Comparison of ENCODE assay signal across 15 cellular contexts in the genomic region with DNA sequence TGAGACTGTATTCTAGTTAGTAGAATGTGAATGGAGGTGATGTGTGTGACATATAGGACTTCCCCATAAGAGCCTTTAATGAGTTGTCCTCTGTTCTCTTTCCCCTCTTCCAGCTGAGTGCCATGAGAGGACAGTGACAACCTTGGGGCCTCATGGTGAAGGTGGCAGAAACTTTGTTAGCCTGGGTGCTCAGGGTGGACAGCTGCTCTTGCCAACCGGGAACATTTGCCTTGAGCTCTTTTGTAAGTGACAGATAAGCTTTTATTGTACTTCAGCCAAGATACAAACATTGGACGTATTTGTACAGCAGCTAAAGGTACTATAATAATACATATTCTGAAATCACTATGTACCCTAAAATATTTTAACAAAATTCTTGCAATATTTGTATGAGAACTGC. TPM values are rescaled to one million over a fixed set of nuclear protein-coding genes. Genes with fewer than 3 reads are reported as not detected.
DNase-seq lines count a peak whose midpoint lies in the region; ATAC-seq and TF ChIP-seq lines count a peak whose summit lies in the region.
"Had no signal": no experiment of that assay in that cellular context is flagged by ENCODE, and none has a peak within 500 bp of the region (broad histone marks: within the 10 kb centered on the region; RNA-seq: fewer than 3 reads in every experiment).

No MANE protein-coding gene starts in this region.

- intact Hi-C loops in activated CD4-positive, alpha-beta T cell treated with anti-CD3 and anti-CD28 coated beads for 36 hours (cut with DNase I, micrococcal nuclease) = loop anchor here (5.0 to 10.0 kb wide), 2 partner anchors 244 to 501 kb away; no protein-coding TSS in a partner anchor
- intact Hi-C loops in activated CD4-positive, alpha-beta T cell treated with anti-CD3 and anti-CD28 coated beads, Interleukin-2, amount 10 ng/mL, durations not matched to agents 24 days and 14 days (cut with micrococcal nuclease) = loop anchor here (10.0 kb wide), 1 partner anchor 161 kb away; no protein-coding TSS in a partner anchor
- intact Hi-C loops in mucosa of descending colon (cut with DNase I, micrococcal nuclease) = loop anchor here in 1 of 2 donors (10.0 kb wide), 1 partner anchor 261 kb away; no protein-coding TSS in a partner anchor
- intact Hi-C loops in upper lobe of right lung (cut with DNase I) = no loop called here

- CTCF ChIA-PET in activated CD4-positive, alpha-beta T cell treated with anti-CD3 and anti-CD28 coated beads for 36 hours (lab: Charles Lee) = interaction anchor here (1.1 to 1.8 kb wide), 3 partner anchors 13 to 261 kb away, joined by 3 to 17 read pairs (median 6); no protein-coding TSS in a partner anchor

- peak overlapping the region; percentile 8 for H2AFZ ChIP-seq in fibroblast of lung (ENCODE audit: low read length)

- no peak for ATAC-seq in activated CD4-positive, alpha-beta T cell treated with anti-CD3 and anti-CD28 coated beads for 36 hours
- peak; percentile 22 for ATAC-seq in mucosa of descending colon
- no peak for ATAC-seq in upper lobe of right lung
- ATAC-seq in activated naive CD4-positive, alpha-beta T cell treated with anti-CD3 and anti-CD28 coated beads, Interleukin-2, amount 50 U/mL, for 72 hours = no peak
- ATAC-seq: naive thymus-derived CD4-positive, alpha-beta T cell had no signal

- no peak overlapping the region for H3K4me3 Mint-ChIP-seq in activated CD4-positive, alpha-beta T cell treated with anti-CD3 and anti-CD28 coated beads for 36 hours
- H3K4me3 Mint-ChIP-seq in activated CD4-positive, alpha-beta T cell treated with anti-CD3 and anti-CD28 coated beads, Interleukin-2, amount 10 ng/mL, durations not matched to agents 24 days and 14 days = no peak overlapping the region
- H3K4me3 Mint-ChIP-seq: activated B cell treated with CpG ODN at 0.5 μM for 24 hours; activated naive CD8-positive, alpha-beta T cell treated with anti-CD3 and anti-CD28 coated beads, Interleukin-2, amount 10 ng/mL, durations not matched to agents 7 days and 5 days; naive thymus-derived CD4-positive, alpha-beta T cell had no signal

- H3K9ac ChIP-seq in fibroblast of lung (ENCODE audit: insufficient read depth, low read length) = no peak overlapping the region

- H3K36me3 Mint-ChIP-seq in activated CD4-positive, alpha-beta T cell treated with anti-CD3 and anti-CD28 coated beads for 36 hours (ENCODE audit: low read depth) = peaks cover 5% of the 10 kb centered on the region
- peaks cover 3% of the 10 kb centered on the region for H3K36me3 Mint-ChIP-seq in activated CD4-positive, alpha-beta T cell treated with anti-CD3 and anti-CD28 coated beads, Interleukin-2, amount 10 ng/mL, durations not matched to agents 24 days and 14 days (ENCODE audit: low read depth)
- peaks cover 6 to 8% of the 10 kb centered on the region in 2 donors for H3K36me3 Mint-ChIP-seq in activated naive CD4-positive, alpha-beta T cell treated with anti-CD3 and anti-CD28 coated beads, Interleukin-2, amount 50 U/mL, for 72 hours

- H3K27me3 Mint-ChIP-seq in activated CD4-positive, alpha-beta T cell treated with anti-CD3 and anti-CD28 coated beads for 36 hours = no peaks in the 10 kb centered on the region
- peaks cover 13% of the 10 kb centered on the region for H3K27me3 Mint-ChIP-seq in activated CD4-positive, alpha-beta T cell treated with anti-CD3 and anti-CD28 coated beads, Interleukin-2, amount 10 ng/mL, durations not matched to agents 24 days and 14 days
- H3K27me3 Mint-ChIP-seq: activated B cell treated with CpG ODN at 0.5 μM for 24 hours; activated naive CD8-positive, alpha-beta T cell treated with anti-CD3 and anti-CD28 coated beads, Interleukin-2, amount 10 ng/mL, durations not matched to agents 7 days and 5 days had no signal

- H3K4me1 Mint-ChIP-seq in activated CD4-positive, alpha-beta T cell treated with anti-CD3 and anti-CD28 coated beads for 36 hours = peaks cover 57% of the 10 kb centered on the region
- H3K4me1 Mint-ChIP-seq in activated CD4-positive, alpha-beta T cell treated with anti-CD3 and anti-CD28 coated beads, Interleukin-2, amount 10 ng/mL, durations not matched to agents 24 days and 14 days = peaks cover 37% of the 10 kb centered on the region

- H3K9me3 ChIP-seq in fibroblast of lung (ENCODE audit: control insufficient read depth, insufficient read depth, low read depth, low read length) = no peaks in the 10 kb centered on the region
- no peaks in the 10 kb centered on the region for H3K9me3 ChIP-seq in mucosa of descending colon
- H3K9me3 ChIP-seq in upper lobe of right lung = no peaks in the 10 kb centered on the region
- H3K9me3 ChIP-seq: colonic mucosa had no signal

- H4K20me1 ChIP-seq in fibroblast of lung (ENCODE audit: control insufficient read depth, extremely low read depth, insufficient read depth, low read length) = no peaks in the 10 kb centered on the region

- H3K4me3 ChIP-seq in fibroblast of lung (replicated peaks in 1 of 4; ENCODE audit: control extremely low read depth in 1 of 4, insufficient read depth in 1 of 4, low read depth in 3 of 4, low read length in 4 of 4) (no peak overlapping the region), mucosa of descending colon (no peak overlapping the region), upper lobe of right lung (no peak overlapping the region)
- H3K4me3 ChIP-seq: colonic mucosa had no signal

- H3K36me3 ChIP-seq in fibroblast of lung (ENCODE audit: control insufficient read depth, insufficient read depth, low read length) = no peaks in the 10 kb centered on the region
- H3K36me3 ChIP-seq in mucosa of descending colon (ENCODE audit: low read depth) = no peaks in the 10 kb centered on the region
- H3K36me3 ChIP-seq in upper lobe of right lung = no peaks in the 10 kb centered on the region
- H3K36me3 ChIP-seq: colonic mucosa had no signal

- no peaks in the 10 kb centered on the region for H3K79me2 ChIP-seq in fibroblast of lung (ENCODE audit: control insufficient read depth, insufficient read depth, low read length)

- DNase-seq in activated CD4-positive, alpha-beta T cell treated with anti-CD3 and anti-CD28 coated beads for 36 hours = no peak
- no peak for DNase-seq in activated CD4-positive, alpha-beta T cell treated with anti-CD3 and anti-CD28 coated beads, Interleukin-2, amount 10 ng/mL, durations not matched to agents 24 days and 14 days
- DNase-seq in fibroblast of lung (ENCODE audit: low read depth in 2 of 2) (no peak), mucosa of descending colon (no peak), upper lobe of right lung (no peak), GM13977 (ENCODE audit: low spot score) (no peak), NCI-H1105 treated with DMSO at 0.1 percent for 48 hours (lab: John Stamatoyannopoulos, UW) (no peak)
- DNase-seq in activated naive CD4-positive, alpha-beta T cell treated with anti-CD3 and anti-CD28 coated beads, Interleukin-2, amount 50 U/mL, for 72 hours (ENCODE audit: low spot score in 2 of 2) = no peak
- DNase-seq: activated B cell treated with CpG ODN at 0.5 μM for 24 hours; activated CD8-positive, alpha-beta memory T cell treated with anti-CD3 and anti-CD28 coated beads, Interleukin-2, amount 50 U/mL, for 4 hours; activated naive CD8-positive, alpha-beta T cell treated with anti-CD3 and anti-CD28 coated beads, Interleukin-2, amount 10 ng/mL, durations not matched to agents 7 days and 5 days; colonic mucosa; naive thymus-derived CD4-positive, alpha-beta T cell; NCI-H1092 treated with DMSO at 0.1 percent for 48 hours; stimulated activated naive CD4-positive, alpha-beta T cell had no signal

- POLR2A ChIA-PET in activated CD4-positive, alpha-beta T cell treated with anti-CD3 and anti-CD28 coated beads for 36 hours (lab: Charles Lee) = no interaction called here

- H3K4me1 ChIP-seq in fibroblast of lung (ENCODE audit: control insufficient read depth, extremely low read depth, insufficient read depth, low read length) (peaks cover 5% of the 10 kb centered on the region), mucosa of descending colon (ENCODE audit: low read depth) (peaks cover 14% of the 10 kb centered on the region), upper lobe of right lung (peaks cover 13% of the 10 kb centered on the region)
- H3K4me1 ChIP-seq: colonic mucosa had no signal

- H3K27ac ChIP-seq in fibroblast of lung (ENCODE audit: insufficient read depth, low read length) = peak overlapping the region; percentile 50
- peak overlapping the region; percentile 53 for H3K27ac ChIP-seq in upper lobe of right lung
- H3K27ac ChIP-seq: colonic mucosa had no signal

- H3K27me3 ChIP-seq in fibroblast of lung (ENCODE audit: control insufficient read depth, insufficient read depth, low read length) = no peaks in the 10 kb centered on the region
- no peaks in the 10 kb centered on the region for H3K27me3 ChIP-seq in upper lobe of right lung
- H3K27me3 ChIP-seq: colonic mucosa had no signal

- H3K27ac Mint-ChIP-seq in activated CD4-positive, alpha-beta T cell treated with anti-CD3 and anti-CD28 coated beads for 36 hours = peak overlapping the region; percentile 6
- H3K27ac Mint-ChIP-seq in activated CD4-positive, alpha-beta T cell treated with anti-CD3 and anti-CD28 coated beads, Interleukin-2, amount 10 ng/mL, durations not matched to agents 24 days and 14 days = no peak overlapping the region
- H3K27ac Mint-ChIP-seq in activated naive CD4-positive, alpha-beta T cell treated with anti-CD3 and anti-CD28 coated beads, Interleukin-2, amount 50 U/mL, for 72 hours = no peak overlapping the region
- H3K27ac Mint-ChIP-seq: activated B cell treated with CpG ODN at 0.5 μM for 24 hours; activated naive CD8-positive, alpha-beta T cell treated with anti-CD3 and anti-CD28 coated beads, Interleukin-2, amount 10 ng/mL, durations not matched to agents 7 days and 5 days; naive thymus-derived CD4-positive, alpha-beta T cell had no signal

- in situ Hi-C loops in GM13977 (cut with MboI; ENCODE audit: low pct_unique_long_range_greater_than_20kb, low sequenced_read_pairs, unreplicated experiment) = loop anchor here (25.0 kb wide), 1 partner anchor 994 kb away; no protein-coding TSS in a partner anchor

- H3K9me3 Mint-ChIP-seq in activated CD4-positive, alpha-beta T cell treated with anti-CD3 and anti-CD28 coated beads for 36 hours (ENCODE audit: low read depth) = peaks cover 5% of the 10 kb centered on the region
- no peaks in the 10 kb centered on the region for H3K9me3 Mint-ChIP-seq in activated CD4-positive, alpha-beta T cell treated with anti-CD3 and anti-CD28 coated beads, Interleukin-2, amount 10 ng/mL, durations not matched to agents 24 days and 14 days
- peaks cover 0 to 5% of the 10 kb centered on the region in 2 donors for H3K9me3 Mint-ChIP-seq in activated naive CD4-positive, alpha-beta T cell treated with anti-CD3 and anti-CD28 coated beads, Interleukin-2, amount 50 U/mL, for 72 hours
- H3K9me3 Mint-ChIP-seq: activated B cell treated with CpG ODN at 0.5 μM for 24 hours had no signal

- no peak for TF ChIP-seq CTCF in fibroblast of lung (conservative IDR thresholded peaks at IDR 0.05 in 1 of 2, IDR thresholded peaks at IDR 0.05 in 1 of 2; ENCODE audit: low read depth in 1 of 2, low read length in 2 of 2)
- no peak for TF ChIP-seq CTCF in mucosa of descending colon (IDR thresholded peaks at IDR 0.05)
- TF ChIP-seq CTCF in upper lobe of right lung (IDR thresholded peaks at IDR 0.05) = no peak
- TF ChIP-seq CTCF in GM13977 (IDR thresholded peaks at IDR 0.05; ENCODE audit: extremely low read depth, insufficient read depth, missing control alignments) = no peak

- H3K4me2 ChIP-seq in fibroblast of lung (ENCODE audit: extremely low read depth, insufficient read depth, low read length) = no peak overlapping the region

RNA-seq across cellular contexts. Expression of a gene that starts 33.0 kb away (rescaled TPM):
- not detected for total RNA-seq in activated CD4-positive, alpha-beta T cell treated with anti-CD3 and anti-CD28 coated beads for 36 hours
- total RNA-seq in activated CD4-positive, alpha-beta T cell treated with anti-CD3 and anti-CD28 coated beads, Interleukin-2, amount 10 ng/mL, durations not matched to agents 24 days and 14 days = not detected in 2 replicates
- total RNA-seq in fibroblast of lung (not detected in 2 replicates), mucosa of descending colon (not detected), upper lobe of right lung (not detected)
- polyA plus RNA-seq in fibroblast of lung = not detected in 2 replicates
- polyA plus RNA-seq in fibroblast of lung (2012) = not detected in 2 replicates
- not detected in 2 replicates for polyA minus RNA-seq in fibroblast of lung (ENCODE audit: low replicate concordance)
- total RNA-seq in activated naive CD4-positive, alpha-beta T cell treated with anti-CD3 and anti-CD28 coated beads, Interleukin-2, amount 50 U/mL, for 72 hours = not detected
- total RNA-seq: activated B cell treated with CpG ODN at 0.5 μM for 24 hours; activated naive CD8-positive, alpha-beta T cell treated with anti-CD3 and anti-CD28 coated beads, Interleukin-2, amount 10 ng/mL, durations not matched to agents 7 days and 5 days; colonic mucosa; naive thymus-derived CD4-positive, alpha-beta T cell had no signal
- polyA plus RNA-seq: naive thymus-derived CD4-positive, alpha-beta T cell had no signal
